1 cellular context compared by ENCODE assay signal in the genomic region with DNA sequence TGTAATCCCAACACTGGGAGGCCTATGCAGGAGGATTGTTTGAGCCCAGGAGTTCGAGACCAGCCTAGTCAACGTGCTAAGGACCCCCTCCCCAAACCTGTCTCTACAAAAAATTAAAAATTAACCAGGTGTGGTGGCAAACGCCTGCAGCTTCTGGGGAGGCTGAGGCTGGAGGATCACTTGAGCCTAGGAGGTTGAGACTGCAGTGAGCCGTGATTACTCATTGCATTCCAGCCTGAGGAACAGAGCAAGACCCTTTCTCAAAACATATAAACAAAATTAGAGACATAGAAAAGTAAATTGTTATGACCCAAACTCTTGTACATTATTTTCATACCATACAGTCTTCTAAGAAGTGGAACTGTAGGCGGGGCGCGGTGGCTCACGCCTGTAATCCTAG.
TF ChIP-seq lines count a peak whose summit lies in the region.

No MANE protein-coding gene starts in this region.

TF ChIP-seq in IMR-90, 13 proteins besides CTCF, POLR2A, EP300 and RAD21 (continued from another document):
- TF ChIP-seq RCOR1 (IDR thresholded peaks at IDR 0.05; ENCODE audit: insufficient replicate concordance, low read length) = no peak
- TF ChIP-seq MAFK (IDR thresholded peaks at IDR 0.05; ENCODE audit: low read depth, low read length) = no peak
- no peak for TF ChIP-seq SMC3 (IDR thresholded peaks at IDR 0.05; ENCODE audit: low read depth, low read length)
- TF ChIP-seq, protein P1, sequence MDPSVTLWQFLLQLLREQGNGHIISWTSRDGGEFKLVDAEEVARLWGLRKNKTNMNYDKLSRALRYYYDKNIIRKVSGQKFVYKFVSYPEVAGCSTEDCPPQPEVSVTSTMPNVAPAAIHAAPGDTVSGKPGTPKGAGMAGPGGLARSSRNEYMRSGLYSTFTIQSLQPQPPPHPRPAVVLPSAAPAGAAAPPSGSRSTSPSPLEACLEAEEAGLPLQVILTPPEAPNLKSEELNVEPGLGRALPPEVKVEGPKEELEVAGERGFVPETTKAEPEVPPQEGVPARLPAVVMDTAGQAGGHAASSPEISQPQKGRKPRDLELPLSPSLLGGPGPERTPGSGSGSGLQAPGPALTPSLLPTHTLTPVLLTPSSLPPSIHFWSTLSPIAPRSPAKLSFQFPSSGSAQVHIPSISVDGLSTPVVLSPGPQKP (IDR thresholded peaks at IDR 0.05; ENCODE audit: borderline replicate concordance, low read depth, low read length) = no peak
- TF ChIP-seq MAZ (IDR thresholded peaks at IDR 0.05; ENCODE audit: borderline replicate concordance, low read depth, low read length) = no peak
- TF ChIP-seq, protein P2, sequence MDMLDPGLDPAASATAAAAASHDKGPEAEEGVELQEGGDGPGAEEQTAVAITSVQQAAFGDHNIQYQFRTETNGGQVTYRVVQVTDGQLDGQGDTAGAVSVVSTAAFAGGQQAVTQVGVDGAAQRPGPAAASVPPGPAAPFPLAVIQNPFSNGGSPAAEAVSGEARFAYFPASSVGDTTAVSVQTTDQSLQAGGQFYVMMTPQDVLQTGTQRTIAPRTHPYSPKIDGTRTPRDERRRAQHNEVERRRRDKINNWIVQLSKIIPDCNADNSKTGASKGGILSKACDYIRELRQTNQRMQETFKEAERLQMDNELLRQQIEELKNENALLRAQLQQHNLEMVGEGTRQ (IDR thresholded peaks at IDR 0.05; ENCODE audit: low read depth, low read length) = no peak
